In genomic region chr10:44261710-44262455, GRCh38 we compare ENCODE assay signal across 14 cellular contexts.
A peak's percentile ranks its signal among the peaks of the same experiment; 100 is the strongest.
DNase-seq lines count a peak whose midpoint lies in the region; ATAC-seq lines count a peak whose summit lies in the region.
"Had no signal": no experiment of that assay in that cellular context is flagged by ENCODE, and none has a peak within 500 bp of the region (broad histone marks: within the 10 kb centered on the region; RNA-seq: fewer than 3 reads in every experiment).

No MANE protein-coding gene starts in this region.

- no peak overlapping the region for H2BK5ac ChIP-seq in mesenchymal stem cell (ENCODE audit: low read depth, low read length, poor library complexity, severe bottlenecking)

- no peak overlapping the region for H3K4me3 ChIP-seq in mesenchymal stem cell (ENCODE audit: insufficient read depth in 1 of 2, low read depth in 1 of 2, low read length in 2 of 2)
- H3K4me3 ChIP-seq: testis had no signal

- no peak overlapping the region for H3K4me2 ChIP-seq in mesenchymal stem cell (ENCODE audit: low read length, poor library complexity, severe bottlenecking)

- H4K8ac ChIP-seq in mesenchymal stem cell (ENCODE audit: low read length) = no peak overlapping the region

- ATAC-seq in GM19035 (IDR thresholded peaks at IDR 0.05; ENCODE audit: unreplicated experiment) = peak; percentile 46
- ATAC-seq: effector memory CD8-positive, alpha-beta T cell; natural killer cell treated with Interleukin-12 subunit alpha and Interleukin-12 subunit beta and Interleukin-15 and Interleukin-18, amount 100 ng/mL, for 72 hours; WTC11 had no signal

- peak overlapping the region in 1 of 2 experiments; percentile 23 for H2BK12ac ChIP-seq in mesenchymal stem cell (ENCODE audit: low read length in 2 of 2)

- H2BK120ac ChIP-seq in mesenchymal stem cell (ENCODE audit: low read depth, low read length) = no peak overlapping the region

- peaks cover 4% of the 10 kb centered on the region for H3K9me3 ChIP-seq in mesenchymal stem cell (ENCODE audit: control insufficient read depth, low read length)
- H3K9me3 ChIP-seq: testis had no signal

- peak overlapping the region; percentile 71 for H3K9ac ChIP-seq in mesenchymal stem cell (ENCODE audit: low read length)

- no peaks in the 10 kb centered on the region for H3K79me1 ChIP-seq in mesenchymal stem cell (replicated peaks; ENCODE audit: low read length, poor library complexity, severe bottlenecking)

- no peak overlapping the region for H2BK15ac ChIP-seq in mesenchymal stem cell (ENCODE audit: low read depth, poor library complexity, severe bottlenecking)

- no peak overlapping the region for H3K27ac ChIP-seq in mesenchymal stem cell (ENCODE audit: low read length, poor library complexity, severe bottlenecking)
- H3K27ac ChIP-seq: testis had no signal

- H2AFZ ChIP-seq in mesenchymal stem cell (ENCODE audit: low read depth, low read length) = no peak overlapping the region

- H3K4me1 ChIP-seq in mesenchymal stem cell (ENCODE audit: control insufficient read depth, insufficient read depth, low read depth, low read length) = peaks cover 21% of the 10 kb centered on the region
- H3K4me1 ChIP-seq: testis had no signal

- peak overlapping the region in 1 of 2 experiments; percentile 70 for H3K18ac ChIP-seq in mesenchymal stem cell (ENCODE audit: low read depth in 1 of 2, low read length in 2 of 2)

- WGBS in mesenchymal stem cell = 51% methylated on average over 6 of the region's 7 CpGs

- peak; percentile 78 for DNase-seq in Daoy (ENCODE audit: low read depth)
- peak; percentile 72 for DNase-seq in RPMI7951 (ENCODE audit: low read depth)
- DNase-seq in mesenchymal stem cell = peak; percentile 42
- no peak for DNase-seq in NCI-H2227 (lab: John Stamatoyannopoulos, UW; ENCODE audit: unreplicated experiment)
- DNase-seq in globus pallidus (ENCODE audit: low spot score) = no peak
- DNase-seq in islet precursor cell = no peak
- no peak for DNase-seq in NCI-H2029 treated with DMSO at 0.1 percent for 48 hours (lab: John Stamatoyannopoulos, UW)
- DNase-seq: effector memory CD8-positive, alpha-beta T cell; NCI-H2029; stimulated activated CD4-positive, alpha-beta T cell treated with anti-CD3 and anti-CD28 coated beads, Interleukin-4, amount 100 ng/mL, for 1 hour; testis had no signal

- H3K14ac ChIP-seq in mesenchymal stem cell (ENCODE audit: low read length in 2 of 2) = no peak overlapping the region

- H3K27me3 ChIP-seq in mesenchymal stem cell (ENCODE audit: control insufficient read depth in 1 of 2, insufficient read depth in 1 of 2, low read length in 2 of 2) = peaks cover 0 to 10% of the 10 kb centered on the region in 2 experiments
- H3K27me3 ChIP-seq: testis had no signal

- no peaks in the 10 kb centered on the region for H3K36me3 ChIP-seq in mesenchymal stem cell (ENCODE audit: control insufficient read depth in 1 of 2, insufficient read depth in 2 of 2, low read depth in 1 of 2, low read length in 2 of 2)

- H3K4ac ChIP-seq in mesenchymal stem cell (ENCODE audit: low read depth in 1 of 2, low read length in 2 of 2) = no peak overlapping the region

- no peak overlapping the region for H2AK5ac ChIP-seq in mesenchymal stem cell (ENCODE audit: low read length, severe bottlenecking)

- no peak overlapping the region for H4K91ac ChIP-seq in mesenchymal stem cell (ENCODE audit: low read length)

- no peak overlapping the region for H3K23ac ChIP-seq in mesenchymal stem cell (ENCODE audit: low read length in 2 of 2)

Comparison
In these comparisons a context has a peak if more than half of its experiments do, and no peak if none do; other contexts are left out.
1. DNase-seq: peak in Daoy (single experiment), RPMI7951 (single experiment) and mesenchymal stem cell (single experiment); none in NCI-H2227 (single experiment), globus pallidus (single experiment), islet precursor cell (single experiment) and NCI-H2029 treated with DMSO at 0.1 percent for 48 hours (single experiment).